Comparison of ENCODE assay signal across 8 cellular contexts in genomic region chr5:172764861-172765765, GRCh38. TPM values are rescaled to one million over a fixed set of nuclear protein-coding genes. Genes with fewer than 3 reads are reported as not detected.
DNase-seq lines count a peak whose midpoint lies in the region; ATAC-seq and TF ChIP-seq lines count a peak whose summit lies in the region.

No MANE protein-coding gene starts in this region.

- peak overlapping the region; percentile 84 for H3K4me3 ChIP-seq in upper lobe of right lung

- H3K4me3 Mint-ChIP-seq in T-cell, result peak overlapping the region; percentile 77 to 93 (median 81)

- DNase-seq in GM13976 (ENCODE audit: low spot score) (peak; percentile 95), NCI-H146 (lab: John Stamatoyannopoulos, UW) (peak; percentile 97), T-cell (peak; percentile 86 to 99 (median 98)), amniotic epithelial cell (ENCODE audit: low read depth) (peak; percentile 100), left cardiac atrium (peak; percentile 96), posterior vena cava (ENCODE audit: low spot score) (peak; percentile 97), upper lobe of right lung (peak; percentile 96)

- H3K4me1 ChIP-seq in upper lobe of right lung, result peaks cover 16% of the 10 kb centered on the region

- TF ChIP-seq CTCF in GM13976 (IDR thresholded peaks at IDR 0.05; ENCODE audit: borderline replicate concordance, control extremely low read depth, extremely low read depth, insufficient read depth, missing control alignments), result no peak
- TF ChIP-seq CTCF in upper lobe of right lung (IDR thresholded peaks at IDR 0.05), result no peak

- peak overlapping the region; percentile 97 for H3K27ac Mint-ChIP-seq in T-cell

- peaks cover 54 to 61% (median 59%) of the 10 kb centered on the region in 3 donors for H3K4me1 Mint-ChIP-seq in T-cell

- no peaks in the 10 kb centered on the region for H3K27me3 ChIP-seq in upper lobe of right lung

- peaks cover 35% of the 10 kb centered on the region for H3K36me3 ChIP-seq in upper lobe of right lung

- H3K27me3 Mint-ChIP-seq in T-cell, result no peaks in the 10 kb centered on the region

- H3K27ac ChIP-seq in upper lobe of right lung, result peak overlapping the region; percentile 99

- CTCF ChIA-PET in T-cell (lab: Charles Lee), result interaction anchor here (0.6 to 2.1 kb wide), 10 partner anchors 12 to 168 kb away, joined by 3 to 21 read pairs (median 6); no protein-coding TSS in a partner anchor

- peaks cover 29% of the 10 kb centered on the region for H3K36me3 Mint-ChIP-seq in T-cell

- intact Hi-C loops in left cardiac atrium (cut with DNase I) (loop anchor here (5.0 kb wide), 2 partner anchors 33 to 48 kb away; no protein-coding TSS in a partner anchor), posterior vena cava (cut with DNase I) (loop anchor here in 1 of 2 donors (5.0 kb wide), 1 partner anchor 38 kb away; no protein-coding TSS in a partner anchor), upper lobe of right lung (cut with DNase I) (loop anchor here (5.0 kb wide), 1 partner anchor 48 kb away; no protein-coding TSS in a partner anchor)

- in situ Hi-C loops in GM13976 (cut with MboI; ENCODE audit: low sequenced_read_pairs, unreplicated experiment), result no loop called here

- ATAC-seq in HG02870 (IDR thresholded peaks at IDR 0.05; ENCODE audit: unreplicated experiment) (peak; percentile 89), T-cell (replicated peaks in 1 of 4) (peak; percentile 71 to 95 (median 94)), left cardiac atrium (peak; percentile 63 to 76), upper lobe of right lung (peak; percentile 82)

- peaks cover 1 to 3% (median 3%) of the 10 kb centered on the region in 3 donors for H3K9me3 Mint-ChIP-seq in T-cell

- POLR2A ChIA-PET in T-cell (lab: Charles Lee), result interaction anchor here (0.6 to 2.2 kb wide), 20 partner anchors 9 to 1485 kb away, joined by 3 to 21 read pairs (median 4); no protein-coding TSS in a partner anchor

- H3K9me3 ChIP-seq in upper lobe of right lung, result no peaks in the 10 kb centered on the region

RNA-seq across cellular contexts. Expression of gene DUSP1, which starts 5.9 kb away (rescaled TPM):
- 1,000 to 10,000 TPM in 2 of 5 donors, 10 to 100 TPM in 3; 22.6 to 1,564 (median 28.9) TPM for total RNA-seq in T-cell
- total RNA-seq in left cardiac atrium, result 100 to 1,000 TPM; 126 to 228 TPM
- total RNA-seq in posterior vena cava, result 1,000 to 10,000 TPM in 1 of 2 donors, 100 to 1,000 TPM in 1; 445 to 1,411 TPM
- total RNA-seq in upper lobe of right lung, result 382 TPM

Comparison
In these comparisons a context has a peak if more than half of its experiments do, and no peak if none do; other contexts are left out.
1. Peak in every context shown above with its lines: DNase-seq, ATAC-seq, H3K4me3 ChIP-seq and H3K27ac ChIP-seq.